ENCODE assay signal across 1 cellular context in genomic region chr10:32445740-32446615, GRCh38.
TF ChIP-seq lines count a peak whose summit lies in the region.

TSS of gene CCDC7 (plus strand) at chr10:32446140. CDS start at chr10:32451643, 5,503 bp downstream.

TF ChIP-seq in GM12878, 131 proteins besides CTCF, POLR2A, EP300 and RAD21 (continued from another document and continues in another):
- TF ChIP-seq CEBPZ (IDR thresholded peaks at IDR 0.05; ENCODE audit: low read depth, low read length) (no peak), ASH2L (IDR thresholded peaks at IDR 0.05; ENCODE audit: borderline replicate concordance, low read depth) (peak; percentile 68; the same call in 1 of the 2 replicates), SRF (IDR thresholded peaks at IDR 0.05; ENCODE audit: low read depth in 2 of 2, low read length in 2 of 2) (0 out of 4 replicates have a peak, but pooled peaks of 1 of the 2 experiments have one; percentile 1), JUNB (IDR thresholded peaks at IDR 0.05) (no peak), CREM (IDR thresholded peaks at IDR 0.05; ENCODE audit: low read depth) (peak; percentile 70), PML (IDR thresholded peaks at IDR 0.05; ENCODE audit: low read length) (peak; percentile 91), ZBED1 (IDR thresholded peaks at IDR 0.05; ENCODE audit: borderline replicate concordance) (peak; percentile 33; the same call in 1 of the 2 replicates), RELA (IDR thresholded peaks at IDR 0.05; ENCODE audit: borderline replicate concordance, partially characterized antibody) (peak; percentile 69), LARP7 (IDR thresholded peaks at IDR 0.05) (peak; percentile 73; the same call in 1 of the 2 replicates), ZNF687 (IDR thresholded peaks at IDR 0.05) (peak; percentile 99), YBX1 (IDR thresholded peaks at IDR 0.05) (no peak), CHD1 (IDR thresholded peaks at IDR 0.05; ENCODE audit: low read depth, low read length) (no peak), SMAD1 (IDR thresholded peaks at IDR 0.05; ENCODE audit: low read depth, partially characterized antibody) (no peak), SPI1 (IDR thresholded peaks at IDR 0.05; ENCODE audit: borderline replicate concordance, insufficient read depth, low read depth, low read length) (peak; percentile 44; the same call in 1 of the 2 replicates), SUPT20H (IDR thresholded peaks at IDR 0.05; ENCODE audit: borderline replicate concordance, control insufficient read depth, low read depth, low read length) (no peak), STAT1 (conservative IDR thresholded peaks at IDR 0.05) (no peak), MTA2 (IDR thresholded peaks at IDR 0.05; ENCODE audit: low read depth) (no peak), NR2C1 (IDR thresholded peaks at IDR 0.05) (0 out of 2 replicates have a peak, but pooled peaks have one; percentile 43), BCL11A (IDR thresholded peaks at IDR 0.05; ENCODE audit: low read depth, low read length) (0 out of 2 replicates have a peak, but pooled peaks have one; percentile 3), RUNX3 (IDR thresholded peaks at IDR 0.05; ENCODE audit: low read length) (peak; percentile 32), RB1 (IDR thresholded peaks at IDR 0.05; ENCODE audit: borderline replicate concordance) (peak; percentile 95), SUZ12 (IDR thresholded peaks at IDR 0.05; ENCODE audit: unreplicated experiment) (no peak), CBX5 (IDR thresholded peaks at IDR 0.05; ENCODE audit: low read depth) (0 out of 2 replicates have a peak, but pooled peaks have one; percentile 83), ETV6 (conservative IDR thresholded peaks at IDR 0.05 in 1 of 2, IDR thresholded peaks at IDR 0.05 in 1 of 2; ENCODE audit: borderline replicate concordance in 1 of 2, low read depth in 1 of 2) (peak in 1 of 2 experiments; percentile 36; a peak in 1 of 4 replicates), MXI1 (IDR thresholded peaks at IDR 0.05; ENCODE audit: low read depth, low read length) (no peak), TBL1XR1 (IDR thresholded peaks at IDR 0.05; ENCODE audit: low read depth, low read length) (no peak), IKZF1 (conservative IDR thresholded peaks at IDR 0.05) (peak; percentile 91), NR2F1 (conservative IDR thresholded peaks at IDR 0.05) (peak; percentile 57; the same call in 1 of the 2 replicates), GABPA (IDR thresholded peaks at IDR 0.05; ENCODE audit: low read depth) (no peak; the same call in 1 of the 2 replicates), YY1 (IDR thresholded peaks at IDR 0.05; ENCODE audit: low read depth, low read length) (peak; percentile 87), SKIL (IDR thresholded peaks at IDR 0.05; ENCODE audit: low read depth, poor library complexity, severe bottlenecking) (no peak), TCF7 (IDR thresholded peaks at IDR 0.05; ENCODE audit: borderline replicate concordance) (no peak), FOXK2 (IDR thresholded peaks at IDR 0.05) (no peak), BHLHE40 (IDR thresholded peaks at IDR 0.05; ENCODE audit: borderline replicate concordance in 1 of 2, low read depth in 2 of 2, low read length in 1 of 2) (peak; percentile 48 to 84), ZNF207 (IDR thresholded peaks at IDR 0.05; ENCODE audit: borderline replicate concordance) (peak; percentile 86; the same call in 1 of the 2 replicates), MTA3 (IDR thresholded peaks at IDR 0.05; ENCODE audit: borderline replicate concordance, low read length) (0 out of 2 replicates have a peak, but pooled peaks have one; percentile 49), MAX (IDR thresholded peaks at IDR 0.05; ENCODE audit: low read depth, low read length) (peak; percentile 62; the same call in 1 of the 2 replicates)
- TF ChIP-seq, protein P1, sequence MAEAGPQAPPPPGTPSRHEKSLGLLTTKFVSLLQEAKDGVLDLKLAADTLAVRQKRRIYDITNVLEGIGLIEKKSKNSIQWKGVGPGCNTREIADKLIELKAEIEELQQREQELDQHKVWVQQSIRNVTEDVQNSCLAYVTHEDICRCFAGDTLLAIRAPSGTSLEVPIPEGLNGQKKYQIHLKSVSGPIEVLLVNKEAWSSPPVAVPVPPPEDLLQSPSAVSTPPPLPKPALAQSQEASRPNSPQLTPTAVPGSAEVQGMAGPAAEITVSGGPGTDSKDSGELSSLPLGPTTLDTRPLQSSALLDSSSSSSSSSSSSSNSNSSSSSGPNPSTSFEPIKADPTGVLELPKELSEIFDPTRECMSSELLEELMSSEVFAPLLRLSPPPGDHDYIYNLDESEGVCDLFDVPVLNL (IDR thresholded peaks at IDR 0.05; ENCODE audit: low read depth, low read length), result no peak
- TF ChIP-seq, protein P2, sequence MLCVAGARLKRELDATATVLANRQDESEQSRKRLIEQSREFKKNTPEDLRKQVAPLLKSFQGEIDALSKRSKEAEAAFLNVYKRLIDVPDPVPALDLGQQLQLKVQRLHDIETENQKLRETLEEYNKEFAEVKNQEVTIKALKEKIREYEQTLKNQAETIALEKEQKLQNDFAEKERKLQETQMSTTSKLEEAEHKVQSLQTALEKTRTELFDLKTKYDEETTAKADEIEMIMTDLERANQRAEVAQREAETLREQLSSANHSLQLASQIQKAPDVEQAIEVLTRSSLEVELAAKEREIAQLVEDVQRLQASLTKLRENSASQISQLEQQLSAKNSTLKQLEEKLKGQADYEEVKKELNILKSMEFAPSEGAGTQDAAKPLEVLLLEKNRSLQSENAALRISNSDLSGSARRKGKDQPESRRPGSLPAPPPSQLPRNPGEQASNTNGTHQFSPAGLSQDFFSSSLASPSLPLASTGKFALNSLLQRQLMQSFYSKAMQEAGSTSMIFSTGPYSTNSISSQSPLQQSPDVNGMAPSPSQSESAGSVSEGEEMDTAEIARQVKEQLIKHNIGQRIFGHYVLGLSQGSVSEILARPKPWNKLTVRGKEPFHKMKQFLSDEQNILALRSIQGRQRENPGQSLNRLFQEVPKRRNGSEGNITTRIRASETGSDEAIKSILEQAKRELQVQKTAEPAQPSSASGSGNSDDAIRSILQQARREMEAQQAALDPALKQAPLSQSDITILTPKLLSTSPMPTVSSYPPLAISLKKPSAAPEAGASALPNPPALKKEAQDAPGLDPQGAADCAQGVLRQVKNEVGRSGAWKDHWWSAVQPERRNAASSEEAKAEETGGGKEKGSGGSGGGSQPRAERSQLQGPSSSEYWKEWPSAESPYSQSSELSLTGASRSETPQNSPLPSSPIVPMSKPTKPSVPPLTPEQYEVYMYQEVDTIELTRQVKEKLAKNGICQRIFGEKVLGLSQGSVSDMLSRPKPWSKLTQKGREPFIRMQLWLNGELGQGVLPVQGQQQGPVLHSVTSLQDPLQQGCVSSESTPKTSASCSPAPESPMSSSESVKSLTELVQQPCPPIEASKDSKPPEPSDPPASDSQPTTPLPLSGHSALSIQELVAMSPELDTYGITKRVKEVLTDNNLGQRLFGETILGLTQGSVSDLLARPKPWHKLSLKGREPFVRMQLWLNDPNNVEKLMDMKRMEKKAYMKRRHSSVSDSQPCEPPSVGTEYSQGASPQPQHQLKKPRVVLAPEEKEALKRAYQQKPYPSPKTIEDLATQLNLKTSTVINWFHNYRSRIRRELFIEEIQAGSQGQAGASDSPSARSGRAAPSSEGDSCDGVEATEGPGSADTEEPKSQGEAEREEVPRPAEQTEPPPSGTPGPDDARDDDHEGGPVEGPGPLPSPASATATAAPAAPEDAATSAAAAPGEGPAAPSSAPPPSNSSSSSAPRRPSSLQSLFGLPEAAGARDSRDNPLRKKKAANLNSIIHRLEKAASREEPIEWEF (IDR thresholded peaks at IDR 0.05; ENCODE audit: insufficient replicate concordance, low read depth, low read length), result no peak
- TF ChIP-seq, protein P3, sequence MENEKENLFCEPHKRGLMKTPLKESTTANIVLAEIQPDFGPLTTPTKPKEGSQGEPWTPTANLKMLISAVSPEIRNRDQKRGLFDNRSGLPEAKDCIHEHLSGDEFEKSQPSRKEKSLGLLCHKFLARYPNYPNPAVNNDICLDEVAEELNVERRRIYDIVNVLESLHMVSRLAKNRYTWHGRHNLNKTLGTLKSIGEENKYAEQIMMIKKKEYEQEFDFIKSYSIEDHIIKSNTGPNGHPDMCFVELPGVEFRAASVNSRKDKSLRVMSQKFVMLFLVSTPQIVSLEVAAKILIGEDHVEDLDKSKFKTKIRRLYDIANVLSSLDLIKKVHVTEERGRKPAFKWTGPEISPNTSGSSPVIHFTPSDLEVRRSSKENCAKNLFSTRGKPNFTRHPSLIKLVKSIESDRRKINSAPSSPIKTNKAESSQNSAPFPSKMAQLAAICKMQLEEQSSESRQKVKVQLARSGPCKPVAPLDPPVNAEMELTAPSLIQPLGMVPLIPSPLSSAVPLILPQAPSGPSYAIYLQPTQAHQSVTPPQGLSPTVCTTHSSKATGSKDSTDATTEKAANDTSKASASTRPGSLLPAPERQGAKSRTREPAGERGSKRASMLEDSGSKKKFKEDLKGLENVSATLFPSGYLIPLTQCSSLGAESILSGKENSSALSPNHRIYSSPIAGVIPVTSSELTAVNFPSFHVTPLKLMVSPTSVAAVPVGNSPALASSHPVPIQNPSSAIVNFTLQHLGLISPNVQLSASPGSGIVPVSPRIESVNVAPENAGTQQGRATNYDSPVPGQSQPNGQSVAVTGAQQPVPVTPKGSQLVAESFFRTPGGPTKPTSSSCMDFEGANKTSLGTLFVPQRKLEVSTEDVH (IDR thresholded peaks at IDR 0.05; ENCODE audit: low read depth, partially characterized antibody), result no peak
- TF ChIP-seq, protein P4, sequence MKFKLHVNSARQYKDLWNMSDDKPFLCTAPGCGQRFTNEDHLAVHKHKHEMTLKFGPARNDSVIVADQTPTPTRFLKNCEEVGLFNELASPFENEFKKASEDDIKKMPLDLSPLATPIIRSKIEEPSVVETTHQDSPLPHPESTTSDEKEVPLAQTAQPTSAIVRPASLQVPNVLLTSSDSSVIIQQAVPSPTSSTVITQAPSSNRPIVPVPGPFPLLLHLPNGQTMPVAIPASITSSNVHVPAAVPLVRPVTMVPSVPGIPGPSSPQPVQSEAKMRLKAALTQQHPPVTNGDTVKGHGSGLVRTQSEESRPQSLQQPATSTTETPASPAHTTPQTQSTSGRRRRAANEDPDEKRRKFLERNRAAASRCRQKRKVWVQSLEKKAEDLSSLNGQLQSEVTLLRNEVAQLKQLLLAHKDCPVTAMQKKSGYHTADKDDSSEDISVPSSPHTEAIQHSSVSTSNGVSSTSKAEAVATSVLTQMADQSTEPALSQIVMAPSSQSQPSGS (IDR thresholded peaks at IDR 0.05; ENCODE audit: low read length), result no peak
